Comparison of ENCODE assay signal across 2 cellular contexts in genomic region chr6:33568826-33569570, GRCh38.
TF ChIP-seq lines count a peak whose summit lies in the region.

No MANE protein-coding gene starts in this region.

TF ChIP-seq in H1, 55 proteins besides CTCF, POLR2A, EP300 and RAD21 (continues in another document):
- no peak for TF ChIP-seq JUND (IDR thresholded peaks at IDR 0.05; ENCODE audit: low read length)
- TF ChIP-seq ZNF274 (IDR thresholded peaks at IDR 0.05; ENCODE audit: borderline replicate concordance, extremely low read depth, low read length): no peak
- no peak for TF ChIP-seq CHD7 (IDR thresholded peaks at IDR 0.05; ENCODE audit: insufficient replicate concordance, low read length)
- TF ChIP-seq GTF2F1 (IDR thresholded peaks at IDR 0.05; ENCODE audit: borderline replicate concordance, low read depth, low read length): no peak
- TF ChIP-seq KDM4A (IDR thresholded peaks at IDR 0.05; ENCODE audit: low read depth, low read length, severe bottlenecking): no peak
- no peak for TF ChIP-seq RXRA (IDR thresholded peaks at IDR 0.05; ENCODE audit: insufficient read depth, low read depth, low read length)
- TF ChIP-seq GABPA (IDR thresholded peaks at IDR 0.05; ENCODE audit: borderline replicate concordance, insufficient read depth, low read length): no peak
- no peak for TF ChIP-seq POU5F1 (IDR thresholded peaks at IDR 0.05; ENCODE audit: low read depth, low read length)
- TF ChIP-seq ATF2 (IDR thresholded peaks at IDR 0.05; ENCODE audit: low read length): no peak
- no peak for TF ChIP-seq ATF3 (IDR thresholded peaks at IDR 0.05; ENCODE audit: insufficient read depth, low read depth, low read length)
- no peak for TF ChIP-seq SAP30 (IDR thresholded peaks at IDR 0.05; ENCODE audit: insufficient read depth, insufficient replicate concordance, low read length)
- no peak for TF ChIP-seq MAX (IDR thresholded peaks at IDR 0.05)
- TF ChIP-seq YY1 (IDR thresholded peaks at IDR 0.05; ENCODE audit: low read depth, low read length): no peak
- no peak for TF ChIP-seq POLR2AphosphoS5 (IDR thresholded peaks at IDR 0.05; ENCODE audit: low read depth, low read length)

TF ChIP-seq in HEK293T, 16 proteins besides CTCF, POLR2A, EP300 and RAD21:
- no peak for TF ChIP-seq L3MBTL2 (conservative IDR thresholded peaks at IDR 0.05)
TF ChIP-seq in HEK293T: peak in this region for 0.
